ENCODE assay signal across 11 cellular contexts in the genomic region with DNA sequence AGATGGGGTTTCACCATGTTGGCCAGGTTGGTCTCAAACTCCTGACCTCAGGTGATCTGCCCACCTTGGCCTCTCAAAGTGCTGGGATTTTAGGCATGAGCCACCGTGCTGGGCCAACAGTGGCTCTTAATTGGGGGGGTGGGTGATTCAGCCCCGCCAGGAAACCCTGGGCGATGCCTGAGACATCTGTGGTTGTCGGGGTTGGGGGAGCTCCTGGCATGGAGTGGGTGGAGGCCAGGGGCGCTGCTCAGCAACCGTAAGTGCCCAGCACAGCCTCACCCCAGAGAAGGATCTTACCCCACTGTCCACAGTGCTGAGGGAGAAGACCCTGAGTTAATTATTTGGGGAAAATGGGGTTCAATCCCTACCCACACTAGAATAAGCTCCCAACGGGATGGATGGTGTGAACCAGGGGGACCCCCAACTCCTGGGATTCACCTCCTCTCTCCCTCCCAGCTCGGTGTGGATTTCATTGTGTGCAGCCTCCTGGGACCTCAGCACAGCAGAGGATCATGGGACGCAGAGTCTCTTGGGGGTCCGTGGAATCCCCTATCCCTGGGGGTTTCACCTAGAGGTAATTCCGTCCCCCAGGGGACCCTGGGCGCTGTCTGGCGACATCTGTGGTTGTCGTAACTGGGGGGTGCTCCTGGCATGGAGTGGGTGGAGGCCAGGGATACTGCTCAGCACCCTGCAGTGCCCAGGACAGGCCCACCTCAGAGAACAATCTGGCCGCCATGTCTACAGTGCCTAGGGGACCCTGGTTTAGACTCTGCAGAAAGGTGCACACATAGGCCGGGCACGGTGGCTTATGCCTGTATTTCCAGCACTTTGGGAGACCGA.
DNase-seq lines count a peak whose midpoint lies in the region; ATAC-seq and TF ChIP-seq lines count a peak whose summit lies in the region.
"Had no signal": no experiment of that assay in that cellular context is flagged by ENCODE, and none has a peak within 500 bp of the region (broad histone marks: within the 10 kb centered on the region; RNA-seq: fewer than 3 reads in every experiment).

No MANE protein-coding gene starts in this region.

- TF ChIP-seq CTCF in dorsolateral prefrontal cortex (IDR thresholded peaks at IDR 0.05 in 54 of 56, conservative IDR thresholded peaks at IDR 0.05 in 2 of 56; ENCODE audit: low read depth in 1 of 56, partially characterized antibody in 56 of 56) (no peak), tibial artery (IDR thresholded peaks at IDR 0.05) (no peak)

- H3K27ac ChIP-seq in dorsolateral prefrontal cortex (peak overlapping the region; percentile 89 to 100 (median 98)), tibial artery (peak overlapping the region; percentile 86 to 96)

- no peak for DNase-seq in NT2/D1 (ENCODE audit: low read depth, low spot score)
- peak in 1 of 10 donors; percentile 31 for DNase-seq in dorsolateral prefrontal cortex
- no peak for DNase-seq in naive B cell
- peak in 1 of 2 donors; percentile 66 for DNase-seq in tibial artery
- no peak for DNase-seq in NK-92 treated with Interleukin-12 subunit alpha and Interleukin-12 subunit beta, amount 100 ng/mL, for 24 hours (lab: John Stamatoyannopoulos, UW)
- DNase-seq: activated effector memory CD4-positive, alpha-beta T cell treated with Interleukin-2 at 50 U/mL for 16 hours; stimulated activated naive CD8-positive, alpha-beta T cell treated with anti-CD3 and anti-CD28 coated beads, Interleukin-15, amount 100 ng/mL, for 72 hours had no signal

- intact Hi-C loops in dorsolateral prefrontal cortex (cut with DNase I) = loop anchor here (2.0 to 5.0 kb wide), 4 partner anchors 33 to 70 kb away; no protein-coding TSS in a partner anchor
- intact Hi-C loops in tibial artery (cut with DNase I; ENCODE audit: low total_unique reads) = loop anchor here (2.0 kb wide), 1 partner anchor 50 kb away; no protein-coding TSS in a partner anchor

- H3K4me1 Mint-ChIP-seq in naive B cell = peaks cover 21 to 38% (median 26%) of the 10 kb centered on the region in 3 donors

- no peaks in the 10 kb centered on the region for H3K27me3 Mint-ChIP-seq in naive B cell
- H3K27me3 Mint-ChIP-seq: stimulated activated naive CD8-positive, alpha-beta T cell treated with anti-CD3 and anti-CD28 coated beads, Interleukin-15, amount 100 ng/mL, for 72 hours had no signal

- H3K27me3 ChIP-seq in NT2/D1 (ENCODE audit: insufficient read depth, insufficient read length) (no peaks in the 10 kb centered on the region), dorsolateral prefrontal cortex (no peaks in the 10 kb centered on the region), tibial artery (no peaks in the 10 kb centered on the region)

- no peaks in the 10 kb centered on the region for H3K9me3 Mint-ChIP-seq in naive B cell
- H3K9me3 Mint-ChIP-seq: stimulated activated naive CD8-positive, alpha-beta T cell treated with anti-CD3 and anti-CD28 coated beads, Interleukin-15, amount 100 ng/mL, for 72 hours; T-helper 2 cell treated with Interferon-gamma antibody and Interleukin-4, amounts not matched to agents 5 μg/mL and 100 μg/mL, for 36 hours had no signal

- peak overlapping the region; percentile 67 for H3K9ac ChIP-seq in NT2/D1 (ENCODE audit: insufficient read length, low read depth)

- H3K36me3 ChIP-seq in NT2/D1 (ENCODE audit: insufficient read depth, insufficient read length, low read length) (no peaks in the 10 kb centered on the region), tibial artery (no peaks in the 10 kb centered on the region)

- H3K4me3 ChIP-seq in NT2/D1 (ENCODE audit: insufficient read length, low read depth) (no peak overlapping the region), dorsolateral prefrontal cortex (peak overlapping the region in 9 of 59 donors; percentile 9 to 51 (median 40)), tibial artery (peak overlapping the region in 1 of 2 donors; percentile 44)

- H3K4me1 ChIP-seq in NT2/D1 (ENCODE audit: insufficient read depth, insufficient read length) (peaks cover 21% of the 10 kb centered on the region), tibial artery (peaks cover 17 to 78% (median 65%) of the 10 kb centered on the region in 4 donors)

- ATAC-seq in naive B cell (ENCODE audit: low read depth in 2 of 2) (peak; percentile 17 to 45), HG02970 (IDR thresholded peaks at IDR 0.05; ENCODE audit: low FRiP score, unreplicated experiment) (no peak), HG03432 (IDR thresholded peaks at IDR 0.05; ENCODE audit: unreplicated experiment) (no peak), GM18498 (IDR thresholded peaks at IDR 0.05; ENCODE audit: unreplicated experiment) (no peak)

- H3K36me3 Mint-ChIP-seq in naive B cell = no peaks in the 10 kb centered on the region

- H3K4me3 Mint-ChIP-seq in naive B cell = peak overlapping the region in 2 of 8 donors; percentile 32 to 71

- H3K27ac Mint-ChIP-seq in naive B cell = peak overlapping the region in 5 of 6 donors; percentile 15 to 75 (median 57)

- H3K9me3 ChIP-seq in NT2/D1 (ENCODE audit: insufficient read depth, low read length) = no peaks in the 10 kb centered on the region
- no peaks in the 10 kb centered on the region for H3K9me3 ChIP-seq in tibial artery

Comparison
In these comparisons a context has a peak if more than half of its experiments do, and no peak if none do; other contexts are left out.
1. ATAC-seq: peak in naive B cell (2 of 2); none in HG02970 (single experiment), HG03432 (single experiment) and GM18498 (single experiment).